13 cellular contexts compared by ENCODE assay signal in genomic region chr1:17118268-17118667, GRCh38. TPM values are rescaled to one million over a fixed set of nuclear protein-coding genes. Genes with fewer than 3 reads are reported as not detected.
DNase-seq lines count a peak whose midpoint lies in the region; ATAC-seq and TF ChIP-seq lines count a peak whose summit lies in the region.
"Had no signal": no experiment of that assay in that cellular context is flagged by ENCODE, and none has a peak within 500 bp of the region (broad histone marks: within the 10 kb centered on the region; RNA-seq: fewer than 3 reads in every experiment).

No MANE protein-coding gene starts in this region.

- H3K4me3 ChIP-seq in HUES6 (ENCODE audit: low read depth, low read length) (peak overlapping the region; percentile 83), astrocyte of the spinal cord (ENCODE audit: low read depth, low read length) (peak overlapping the region; percentile 35), lower lobe of right lung (peak overlapping the region; percentile 55)

- peak overlapping the region; percentile 81 for H3K4me3 Mint-ChIP-seq in stimulated activated memory B cell treated with anti-CD40 and anti-IgM and Interleukin-4, amounts not matched to agents 10 μg/mL and 1 μg/mL and 100 μg/mL, for 72 hours
- H3K4me3 Mint-ChIP-seq: activated CD8-positive, alpha-beta T cell treated with anti-CD3 and anti-CD28 coated beads, Interleukin-2, amount 10 ng/mL, durations not matched to agents 7 days and 5 days had no signal

- H3K4me1 ChIP-seq in HUES6 (ENCODE audit: control insufficient read depth, insufficient read depth, low read length) = peaks cover 16% of the 10 kb centered on the region
- H3K4me1 ChIP-seq in lower lobe of right lung = peaks cover 33% of the 10 kb centered on the region

- no peaks in the 10 kb centered on the region for H3K9me3 Mint-ChIP-seq in stimulated activated memory B cell treated with anti-CD40 and anti-IgM and Interleukin-4, amounts not matched to agents 10 μg/mL and 1 μg/mL and 100 μg/mL, for 72 hours
- H3K9me3 Mint-ChIP-seq: activated naive CD4-positive, alpha-beta T cell treated with anti-CD3 and anti-CD28 coated beads, Interleukin-2, amount 50 U/mL, for 72 hours had no signal

- H3K27me3 Mint-ChIP-seq in stimulated activated memory B cell treated with anti-CD40 and anti-IgM and Interleukin-4, amounts not matched to agents 10 μg/mL and 1 μg/mL and 100 μg/mL, for 72 hours = peaks cover 41% of the 10 kb centered on the region

- TF ChIP-seq CTCF in astrocyte of the spinal cord (IDR thresholded peaks at IDR 0.05; ENCODE audit: low read depth, low read length) (no peak), lower lobe of right lung (IDR thresholded peaks at IDR 0.05) (no peak)

- DNase-seq in astrocyte of the spinal cord (ENCODE audit: low read depth, low spot score) (no peak), lower lobe of right lung (no peak), NCI-H345 treated with DMSO at 0.1 percent for 48 hours (lab: John Stamatoyannopoulos, UW; ENCODE audit: unreplicated experiment) (no peak), NCI-H1048 (lab: John Stamatoyannopoulos, UW) (no peak), putamen (ENCODE audit: low spot score) (no peak), cerebellar nuclear complex (lab: John Stamatoyannopoulos, UW) (no peak)
- DNase-seq: activated CD8-positive, alpha-beta T cell treated with anti-CD3 and anti-CD28 coated beads, Interleukin-2, amount 10 ng/mL, durations not matched to agents 7 days and 5 days; KBM-7; stimulated activated CD4-positive, alpha-beta T cell treated with anti-CD3 and anti-CD28 coated beads, Interleukin-15, amount 100 ng/mL, for 24 hours; T-helper 1 cell had no signal

- H3K36me3 ChIP-seq in HUES6 (ENCODE audit: control insufficient read depth, insufficient read depth, low read length) = no peaks in the 10 kb centered on the region
- H3K36me3 ChIP-seq in lower lobe of right lung = no peaks in the 10 kb centered on the region

- no peak overlapping the region for H3K9ac ChIP-seq in HUES6 (ENCODE audit: low read length)

- H3K27ac Mint-ChIP-seq in stimulated activated memory B cell treated with anti-CD40 and anti-IgM and Interleukin-4, amounts not matched to agents 10 μg/mL and 1 μg/mL and 100 μg/mL, for 72 hours = no peak overlapping the region
- H3K27ac Mint-ChIP-seq: activated CD8-positive, alpha-beta T cell treated with anti-CD3 and anti-CD28 coated beads, Interleukin-2, amount 10 ng/mL, durations not matched to agents 7 days and 5 days; activated naive CD4-positive, alpha-beta T cell treated with anti-CD3 and anti-CD28 coated beads, Interleukin-2, amount 50 U/mL, for 72 hours had no signal

- H3K36me3 Mint-ChIP-seq in stimulated activated memory B cell treated with anti-CD40 and anti-IgM and Interleukin-4, amounts not matched to agents 10 μg/mL and 1 μg/mL and 100 μg/mL, for 72 hours = peaks cover 8% of the 10 kb centered on the region
- H3K36me3 Mint-ChIP-seq: activated naive CD4-positive, alpha-beta T cell treated with anti-CD3 and anti-CD28 coated beads, Interleukin-2, amount 50 U/mL, for 72 hours had no signal

- in situ Hi-C loops in astrocyte of the spinal cord (cut with HindIII; ENCODE audit: low sequenced_read_pairs) = no loop called here

- H3K4me1 Mint-ChIP-seq in stimulated activated memory B cell treated with anti-CD40 and anti-IgM and Interleukin-4, amounts not matched to agents 10 μg/mL and 1 μg/mL and 100 μg/mL, for 72 hours = peaks cover 41% of the 10 kb centered on the region

- no peaks in the 10 kb centered on the region for H3K9me3 ChIP-seq in HUES6 (ENCODE audit: control insufficient read depth, insufficient read depth, low read depth, low read length)
- no peaks in the 10 kb centered on the region for H3K9me3 ChIP-seq in lower lobe of right lung

- H3K27ac ChIP-seq in HUES6 (ENCODE audit: low read depth, low read length) = no peak overlapping the region
- no peak overlapping the region for H3K27ac ChIP-seq in lower lobe of right lung

- no peak for ATAC-seq in lower lobe of right lung
- ATAC-seq in stimulated activated memory B cell treated with anti-CD40 and anti-IgM and Interleukin-4, amounts not matched to agents 10 μg/mL and 1 μg/mL and 100 μg/mL, for 72 hours = no peak
- ATAC-seq: activated CD8-positive, alpha-beta T cell treated with anti-CD3 and anti-CD28 coated beads, Interleukin-2, amount 10 ng/mL, durations not matched to agents 7 days and 5 days; activated naive CD4-positive, alpha-beta T cell treated with anti-CD3 and anti-CD28 coated beads, Interleukin-2, amount 50 U/mL, for 72 hours had no signal

- intact Hi-C loops in lower lobe of right lung (cut with DNase I) = no loop called here

- peaks cover 57% of the 10 kb centered on the region for H3K27me3 ChIP-seq in HUES6 (ENCODE audit: control insufficient read depth, insufficient read depth, low read length)
- H3K27me3 ChIP-seq in lower lobe of right lung (ENCODE audit: low read depth) = peaks cover 42% of the 10 kb centered on the region

RNA-seq across cellular contexts. Expression of gene PADI2, which starts 1.0 kb away (rescaled TPM):
- 18.4 TPM for total RNA-seq in lower lobe of right lung
- total RNA-seq: activated CD8-positive, alpha-beta T cell treated with anti-CD3 and anti-CD28 coated beads, Interleukin-2, amount 10 ng/mL, durations not matched to agents 7 days and 5 days had no signal
